1 cellular context compared by ENCODE assay signal in the genomic region with DNA sequence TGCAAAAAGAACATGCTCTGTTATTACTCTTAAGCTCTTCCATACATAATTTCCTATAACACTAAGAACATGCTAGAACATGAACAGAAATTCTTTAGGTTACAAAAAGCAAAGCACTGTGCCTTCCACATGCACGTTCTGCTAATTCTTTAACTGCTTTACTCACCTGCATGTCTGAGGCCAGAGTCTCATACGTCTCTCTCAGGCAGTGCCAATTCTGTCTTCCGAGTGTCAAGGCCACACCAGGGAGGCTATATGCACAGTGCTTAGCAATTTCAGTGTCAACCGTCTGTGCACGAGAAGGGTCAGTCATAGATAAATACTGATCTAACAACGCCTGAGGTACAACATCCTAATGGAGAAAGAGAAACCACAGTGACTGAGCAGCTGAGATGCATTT.
TF ChIP-seq lines count a peak whose summit lies in the region.

No MANE protein-coding gene starts in this region.

TF ChIP-seq in WTC11, 78 proteins besides CTCF, POLR2A, EP300 and RAD21 (continued from another document):
- TF ChIP-seq GABPB1 (CRISPR knock-in tag; IDR thresholded peaks at IDR 0.05) (no peak), NR1H2 (CRISPR knock-in tag; IDR thresholded peaks at IDR 0.05) (no peak)
- TF ChIP-seq, protein P1, sequence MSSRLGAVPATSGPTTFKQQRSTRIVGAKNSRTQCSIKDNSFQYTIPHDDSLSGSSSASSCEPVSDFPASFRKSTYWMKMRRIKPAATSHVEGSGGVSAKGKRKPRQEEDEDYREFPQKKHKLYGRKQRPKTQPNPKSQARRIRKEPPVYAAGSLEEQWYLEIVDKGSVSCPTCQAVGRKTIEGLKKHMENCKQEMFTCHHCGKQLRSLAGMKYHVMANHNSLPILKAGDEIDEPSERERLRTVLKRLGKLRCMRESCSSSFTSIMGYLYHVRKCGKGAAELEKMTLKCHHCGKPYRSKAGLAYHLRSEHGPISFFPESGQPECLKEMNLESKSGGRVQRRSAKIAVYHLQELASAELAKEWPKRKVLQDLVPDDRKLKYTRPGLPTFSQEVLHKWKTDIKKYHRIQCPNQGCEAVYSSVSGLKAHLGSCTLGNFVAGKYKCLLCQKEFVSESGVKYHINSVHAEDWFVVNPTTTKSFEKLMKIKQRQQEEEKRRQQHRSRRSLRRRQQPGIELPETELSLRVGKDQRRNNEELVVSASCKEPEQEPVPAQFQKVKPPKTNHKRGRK (CRISPR knock-in tag; IDR thresholded peaks at IDR 0.05; ENCODE audit: borderline replicate concordance), result no peak
TF ChIP-seq in WTC11: peak in this region for 0.
